Comparison of ENCODE assay signal across 10 cellular contexts in the genomic region with DNA sequence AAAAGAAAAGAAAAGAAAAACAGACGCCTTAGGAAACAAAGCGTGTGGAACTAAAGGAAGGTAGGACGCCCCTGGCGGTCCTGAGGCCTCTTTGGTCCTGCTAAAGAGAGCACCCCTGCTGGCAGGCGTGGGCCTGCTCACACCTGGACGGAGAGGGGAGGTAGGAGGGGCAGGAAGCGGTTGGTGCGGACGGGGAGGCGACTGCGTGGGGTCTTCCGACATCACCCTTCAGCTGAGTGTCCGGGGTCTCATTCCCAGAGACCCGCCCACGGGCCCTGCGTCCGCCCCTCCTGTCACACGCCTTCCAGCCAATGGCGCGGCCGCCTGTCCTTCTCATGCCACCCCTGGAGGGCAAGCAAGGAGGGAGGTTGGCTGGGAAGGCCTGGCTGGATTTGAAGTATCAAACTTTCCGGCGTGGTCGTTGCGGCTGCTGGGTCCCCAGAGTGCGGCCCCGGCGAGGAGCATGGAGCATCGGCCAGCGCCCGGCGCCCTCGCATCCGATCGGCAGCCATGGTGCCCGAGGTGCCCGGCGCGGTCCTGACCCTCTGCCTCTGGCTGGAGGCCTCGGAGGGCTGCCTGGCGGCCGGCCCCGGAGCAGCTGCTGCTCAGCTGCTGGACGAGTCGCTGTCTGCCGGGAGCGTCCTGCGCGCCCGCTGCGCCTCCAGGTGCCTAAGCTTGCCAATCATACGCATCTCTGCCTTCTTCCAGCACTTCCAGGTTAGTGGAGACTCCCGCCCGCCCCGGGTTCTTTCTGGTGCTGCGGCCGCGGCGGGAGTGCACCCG. TPM values are rescaled to one million over a fixed set of nuclear protein-coding genes. Genes with fewer than 3 reads are reported as not detected.
DNase-seq lines count a peak whose midpoint lies in the region; ATAC-seq, FAIRE-seq and TF ChIP-seq lines count a peak whose summit lies in the region.
"Had no signal": no experiment of that assay in that cellular context is flagged by ENCODE, and none has a peak within 500 bp of the region (broad histone marks: within the 10 kb centered on the region; RNA-seq: fewer than 3 reads in every experiment).

No MANE protein-coding gene starts in this region.

- TF ChIP-seq CTCF in neutrophil (IDR thresholded peaks at IDR 0.05), result no peak
- TF ChIP-seq CTCF in BE2C (IDR thresholded peaks at IDR 0.05; ENCODE audit: low read depth, low read length), result no peak

- no peaks in the 10 kb centered on the region for H3K36me3 Mint-ChIP-seq in activated naive CD8-positive, alpha-beta T cell treated with anti-CD3 and anti-CD28 coated beads, Interleukin-2, amount 10 ng/mL, durations not matched to agents 7 days and 5 days

- no peaks in the 10 kb centered on the region for H3K36me3 ChIP-seq in neutrophil
- H3K36me3 ChIP-seq in BE2C, result no peaks in the 10 kb centered on the region
- H3K36me3 ChIP-seq: left lung, upper lobe of left lung had no signal

- POLR2A ChIA-PET in activated naive CD8-positive, alpha-beta T cell treated with anti-CD3 and anti-CD28 coated beads, Interleukin-2, amount 10 ng/mL, durations not matched to agents 7 days and 5 days (lab: Charles Lee), result interaction anchor here (1.5 kb wide), 1 partner anchor 47 kb away, joined by 7 read pairs; the partner anchor contains the start of gene TMSB4Y

- peaks cover 0 to 44% of the 10 kb centered on the region in 2 experiments for H3K4me1 ChIP-seq in neutrophil (ENCODE audit: control insufficient read depth in 1 of 2, insufficient read depth in 1 of 2, low read depth in 1 of 2, low read length in 1 of 2)
- H3K4me1 ChIP-seq in BE2C, result no peaks in the 10 kb centered on the region
- H3K4me1 ChIP-seq: upper lobe of left lung had no signal

- peak overlapping the region; percentile 66 for H3K27ac ChIP-seq in neutrophil
- H3K27ac ChIP-seq: left lung, upper lobe of left lung had no signal

- H3K4me1 Mint-ChIP-seq in activated naive CD8-positive, alpha-beta T cell treated with anti-CD3 and anti-CD28 coated beads, Interleukin-2, amount 10 ng/mL, durations not matched to agents 7 days and 5 days, result peaks cover 7% of the 10 kb centered on the region

- H3K27me3 Mint-ChIP-seq in activated naive CD8-positive, alpha-beta T cell treated with anti-CD3 and anti-CD28 coated beads, Interleukin-2, amount 10 ng/mL, durations not matched to agents 7 days and 5 days, result no peaks in the 10 kb centered on the region

- ATAC-seq in GM18498 (IDR thresholded peaks at IDR 0.05; ENCODE audit: unreplicated experiment), result peak; percentile 94
- peak; percentile 89 for ATAC-seq in HG03460 (IDR thresholded peaks at IDR 0.05; ENCODE audit: unreplicated experiment)
- ATAC-seq in activated naive CD8-positive, alpha-beta T cell treated with anti-CD3 and anti-CD28 coated beads, Interleukin-2, amount 10 ng/mL, durations not matched to agents 7 days and 5 days (ENCODE audit: low read depth), result peak; percentile 91
- ATAC-seq: left lung had no signal

- H3K4me3 Mint-ChIP-seq in activated naive CD8-positive, alpha-beta T cell treated with anti-CD3 and anti-CD28 coated beads, Interleukin-2, amount 10 ng/mL, durations not matched to agents 7 days and 5 days, result peak overlapping the region; percentile 91

- peak overlapping the region; percentile 86 for H3K27ac Mint-ChIP-seq in activated naive CD8-positive, alpha-beta T cell treated with anti-CD3 and anti-CD28 coated beads, Interleukin-2, amount 10 ng/mL, durations not matched to agents 7 days and 5 days

- H3K9me3 ChIP-seq in neutrophil, result no peaks in the 10 kb centered on the region
- H3K9me3 ChIP-seq in BE2C, result no peaks in the 10 kb centered on the region
- H3K9me3 ChIP-seq: left lung, upper lobe of left lung had no signal

- H3K27me3 ChIP-seq in neutrophil, result no peaks in the 10 kb centered on the region
- H3K27me3 ChIP-seq in BE2C, result no peaks in the 10 kb centered on the region
- H3K27me3 ChIP-seq: upper lobe of left lung had no signal

- no peak for TF ChIP-seq POLR2A in H54 (IDR thresholded peaks at IDR 0.05; ENCODE audit: low read depth, low read length)

- FAIRE-seq in H54 (lab: Jason Lieb, UNC), result no peak

- peak overlapping the region; percentile 40 to 69 for H3K4me3 ChIP-seq in neutrophil (ENCODE audit: low read depth in 1 of 2, low read length in 1 of 2)
- H3K4me3 ChIP-seq in BE2C (ENCODE audit: low read depth, low read length), result no peak overlapping the region

- peak; percentile 53 for DNase-seq in activated naive CD8-positive, alpha-beta T cell treated with anti-CD3 and anti-CD28 coated beads, Interleukin-2, amount 10 ng/mL, durations not matched to agents 7 days and 5 days
- DNase-seq in BE2C (no peak), activated gamma-delta T cell treated with Interleukin-2 at 50 U/mL for 16 hours (no peak), NCI-H2029 (lab: John Stamatoyannopoulos, UW) (no peak), H54 (ENCODE audit: insufficient read length, low spot score) (no peak)

- H3K9me3 Mint-ChIP-seq in activated naive CD8-positive, alpha-beta T cell treated with anti-CD3 and anti-CD28 coated beads, Interleukin-2, amount 10 ng/mL, durations not matched to agents 7 days and 5 days, result no peaks in the 10 kb centered on the region

RNA-seq across cellular contexts. Expression of gene TMSB4Y, which starts 47.8 kb away (rescaled TPM):
- total RNA-seq in activated naive CD8-positive, alpha-beta T cell treated with anti-CD3 and anti-CD28 coated beads, Interleukin-2, amount 10 ng/mL, durations not matched to agents 7 days and 5 days, result 1 to 10 TPM; 1.7 to 1.8 TPM
- polyA plus RNA-seq in BE2C (2012; ENCODE audit: insufficient read depth, insufficient read length, low read depth), result not detected
